Comparison of ENCODE assay signal across 12 cellular contexts in genomic region chr14:99286761-99287160, GRCh38. TPM values are rescaled to one million over a fixed set of nuclear protein-coding genes. Genes with fewer than 3 reads are reported as not detected.
A peak's percentile ranks its signal among the peaks of the same experiment; 100 is the strongest.
DNase-seq lines count a peak whose midpoint lies in the region; ATAC-seq and TF ChIP-seq lines count a peak whose summit lies in the region.
"Had no signal": no experiment of that assay in that cellular context is flagged by ENCODE, and none has a peak within 500 bp of the region (broad histone marks: within the 10 kb centered on the region; RNA-seq: fewer than 3 reads in every experiment).

No MANE protein-coding gene starts in this region.

- H3K27me3 Mint-ChIP-seq in activated T-helper 1 cell treated with anti-CD3 and anti-CD28 coated beads, Interleukin-12 subunit alpha, Interleukin-12 subunit beta, Interleukin-2, Interleukin-4 antibody, amounts not matched to agents 30 ng/mL and 10 ng/mL and 1 ng/mL, durations not matched to agents 14 hours and 24 hours and 36 hours (ENCODE audit: insufficient read depth): peaks cover 4% of the 10 kb centered on the region

- TF ChIP-seq POLR2A in GM18505 (IDR thresholded peaks at IDR 0.05; ENCODE audit: borderline replicate concordance, extremely low read depth, insufficient read depth, insufficient read length): no peak

- H3K4me3 Mint-ChIP-seq in activated T-helper 1 cell treated with anti-CD3 and anti-CD28 coated beads, Interleukin-12 subunit alpha, Interleukin-12 subunit beta, Interleukin-2, Interleukin-4 antibody, amounts not matched to agents 30 ng/mL and 10 ng/mL and 1 ng/mL, durations not matched to agents 14 hours and 24 hours and 36 hours: peak overlapping the region; percentile 37

- H3K9me3 Mint-ChIP-seq in activated T-helper 1 cell treated with anti-CD3 and anti-CD28 coated beads, Interleukin-12 subunit alpha, Interleukin-12 subunit beta, Interleukin-2, Interleukin-4 antibody, amounts not matched to agents 30 ng/mL and 10 ng/mL and 1 ng/mL, durations not matched to agents 14 hours and 24 hours and 36 hours: no peaks in the 10 kb centered on the region

- intact Hi-C loops in activated T-helper 1 cell treated with anti-CD3 and anti-CD28 coated beads, Interleukin-12 subunit alpha, Interleukin-12 subunit beta, Interleukin-2, Interleukin-4 antibody, amounts not matched to agents 30 ng/mL and 10 ng/mL and 1 ng/mL, durations not matched to agents 14 hours and 24 hours and 36 hours (cut with micrococcal nuclease): no loop called here

- H3K4me1 Mint-ChIP-seq in activated T-helper 1 cell treated with anti-CD3 and anti-CD28 coated beads, Interleukin-12 subunit alpha, Interleukin-12 subunit beta, Interleukin-2, Interleukin-4 antibody, amounts not matched to agents 30 ng/mL and 10 ng/mL and 1 ng/mL, durations not matched to agents 14 hours and 24 hours and 36 hours (ENCODE audit: low read depth): peaks cover 14% of the 10 kb centered on the region

- ATAC-seq in GM18505 (IDR thresholded peaks at IDR 0.05; ENCODE audit: unreplicated experiment) (peak; percentile 50), GM19455 (IDR thresholded peaks at IDR 0.05; ENCODE audit: unreplicated experiment) (peak; percentile 50), HG03097 (IDR thresholded peaks at IDR 0.05; ENCODE audit: low FRiP score, unreplicated experiment) (peak; percentile 47)
- ATAC-seq: pancreas had no signal

- H3K27ac Mint-ChIP-seq in activated T-helper 1 cell treated with anti-CD3 and anti-CD28 coated beads, Interleukin-12 subunit alpha, Interleukin-12 subunit beta, Interleukin-2, Interleukin-4 antibody, amounts not matched to agents 30 ng/mL and 10 ng/mL and 1 ng/mL, durations not matched to agents 14 hours and 24 hours and 36 hours: no peak overlapping the region

- no peak for DNase-seq in activated T-helper 1 cell treated with anti-CD3 and anti-CD28 coated beads, Interleukin-12 subunit alpha, Interleukin-12 subunit beta, Interleukin-2, Interleukin-4 antibody, amounts not matched to agents 30 ng/mL and 10 ng/mL and 1 ng/mL, durations not matched to agents 14 hours and 24 hours and 36 hours (ENCODE audit: low spot score)
- DNase-seq in NCI-H526 (lab: John Stamatoyannopoulos, UW): no peak
- no peak for DNase-seq in activated gamma-delta T cell treated with Interleukin-2 at 50 U/mL for 16 hours
- no peak for DNase-seq in NK-92 treated with Interleukin-12 subunit alpha and Interleukin-12 subunit beta, amount 100 ng/mL, for 24 hours (lab: John Stamatoyannopoulos, UW)
- no peak for DNase-seq in SW 1271 (lab: John Stamatoyannopoulos, UW)
- DNase-seq: KG1; pancreas; stimulated activated CD4-positive, alpha-beta T cell treated with anti-CD3 and anti-CD28 coated beads, Interleukin-2, amount 100 ng/mL, for 48 hours; thyroid gland had no signal

- no peaks in the 10 kb centered on the region for H3K36me3 Mint-ChIP-seq in activated T-helper 1 cell treated with anti-CD3 and anti-CD28 coated beads, Interleukin-12 subunit alpha, Interleukin-12 subunit beta, Interleukin-2, Interleukin-4 antibody, amounts not matched to agents 30 ng/mL and 10 ng/mL and 1 ng/mL, durations not matched to agents 14 hours and 24 hours and 36 hours (ENCODE audit: low read depth)

RNA-seq across cellular contexts. Expression of gene BCL11B, which starts 14.8 kb away (rescaled TPM):
- 43.5 and 45.4 TPM in 2 replicates for total RNA-seq in activated T-helper 1 cell treated with anti-CD3 and anti-CD28 coated beads, Interleukin-12 subunit alpha, Interleukin-12 subunit beta, Interleukin-2, Interleukin-4 antibody, amounts not matched to agents 30 ng/mL and 10 ng/mL and 1 ng/mL, durations not matched to agents 14 hours and 24 hours and 36 hours
